ENCODE assay signal across 1 cellular context in the genomic region with DNA sequence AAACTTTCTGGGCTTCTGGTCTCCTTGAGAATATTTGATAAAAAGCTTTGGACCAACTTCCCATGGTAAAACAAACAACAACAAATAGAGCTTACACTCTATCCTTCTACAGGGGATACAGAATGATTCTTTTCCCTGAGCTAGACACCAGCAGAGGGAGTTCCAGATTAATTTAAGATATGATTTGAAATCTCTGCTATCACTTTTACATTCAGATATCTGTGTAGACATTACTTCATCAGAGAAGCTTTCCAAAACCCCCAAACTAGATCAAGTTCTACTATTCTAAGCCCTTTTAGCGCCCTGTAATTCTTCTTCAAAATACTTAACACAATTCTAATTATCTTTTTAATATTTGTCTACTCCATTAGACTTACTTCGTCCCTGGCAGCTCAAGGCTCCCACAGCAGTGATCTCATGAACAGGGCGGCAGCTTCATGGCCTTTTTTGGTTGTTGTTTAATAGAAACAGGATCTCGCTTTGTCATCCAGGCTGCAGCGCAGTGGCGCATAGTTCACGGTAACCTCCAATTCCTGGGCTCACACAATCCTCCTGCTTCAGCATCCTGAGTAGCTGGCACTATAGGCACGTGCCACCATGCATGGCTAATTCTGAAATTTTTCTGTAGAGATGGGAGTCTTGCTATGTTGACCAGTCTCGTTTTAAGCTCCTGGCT.
TF ChIP-seq lines count a peak whose summit lies in the region.

No MANE protein-coding gene starts in this region.

TF ChIP-seq in A549, 52 proteins besides CTCF, POLR2A, EP300 and RAD21 (continued from another document):
- TF ChIP-seq, protein P1, sequence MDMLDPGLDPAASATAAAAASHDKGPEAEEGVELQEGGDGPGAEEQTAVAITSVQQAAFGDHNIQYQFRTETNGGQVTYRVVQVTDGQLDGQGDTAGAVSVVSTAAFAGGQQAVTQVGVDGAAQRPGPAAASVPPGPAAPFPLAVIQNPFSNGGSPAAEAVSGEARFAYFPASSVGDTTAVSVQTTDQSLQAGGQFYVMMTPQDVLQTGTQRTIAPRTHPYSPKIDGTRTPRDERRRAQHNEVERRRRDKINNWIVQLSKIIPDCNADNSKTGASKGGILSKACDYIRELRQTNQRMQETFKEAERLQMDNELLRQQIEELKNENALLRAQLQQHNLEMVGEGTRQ (IDR thresholded peaks at IDR 0.05) = no peak
- TF ChIP-seq, protein P2, sequence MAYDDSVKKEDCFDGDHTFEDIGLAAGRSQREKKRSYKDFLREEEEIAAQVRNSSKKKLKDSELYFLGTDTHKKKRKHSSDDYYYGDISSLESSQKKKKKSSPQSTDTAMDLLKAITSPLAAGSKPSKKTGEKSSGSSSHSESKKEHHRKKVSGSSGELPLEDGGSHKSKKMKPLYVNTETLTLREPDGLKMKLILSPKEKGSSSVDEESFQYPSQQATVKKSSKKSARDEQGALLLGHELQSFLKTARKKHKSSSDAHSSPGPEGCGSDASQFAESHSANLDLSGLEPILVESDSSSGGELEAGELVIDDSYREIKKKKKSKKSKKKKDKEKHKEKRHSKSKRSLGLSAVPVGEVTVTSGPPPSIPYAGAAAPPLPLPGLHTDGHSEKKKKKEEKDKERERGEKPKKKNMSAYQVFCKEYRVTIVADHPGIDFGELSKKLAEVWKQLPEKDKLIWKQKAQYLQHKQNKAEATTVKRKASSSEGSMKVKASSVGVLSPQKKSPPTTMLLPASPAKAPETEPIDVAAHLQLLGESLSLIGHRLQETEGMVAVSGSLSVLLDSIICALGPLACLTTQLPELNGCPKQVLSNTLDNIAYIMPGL (CRISPR knock-in tag; IDR thresholded peaks at IDR 0.05; ENCODE audit: borderline replicate concordance) = no peak
- TF ChIP-seq POLR2AphosphoS2 (conservative IDR thresholded peaks at IDR 0.05; ENCODE audit: low read length) (no peak), ZFP36 (IDR thresholded peaks at IDR 0.05; ENCODE audit: borderline replicate concordance, partially characterized antibody) (no peak), FOSL2 (IDR thresholded peaks at IDR 0.05) (no peak), FOSL2 (CRISPR knock-in tag; IDR thresholded peaks at IDR 0.05) (no peak), BCL3 (IDR thresholded peaks at IDR 0.05) (no peak), HOXB5 (CRISPR knock-in tag; IDR thresholded peaks at IDR 0.05) (no peak), NR3C1 (IDR thresholded peaks at IDR 0.05) (no peak), HDAC2 (IDR thresholded peaks at IDR 0.05) (no peak)
